8 cellular contexts compared by ENCODE assay signal in genomic region chr11:85647604-85648299, GRCh38. TPM values are rescaled to one million over a fixed set of nuclear protein-coding genes. Genes with fewer than 3 reads are reported as not detected.
DNase-seq lines count a peak whose midpoint lies in the region; ATAC-seq and TF ChIP-seq lines count a peak whose summit lies in the region.

Gene TMEM126A, plus strand, starts transcription at chr11:85647967. Its CDS starts 2,289 bp downstream, at chr11:85650256.

- peaks cover 22% of the 10 kb centered on the region for H3K4me1 ChIP-seq in Panc1 (ENCODE audit: control insufficient read depth, insufficient read depth, low read length)

- intact Hi-C loops in Panc1 (cut with micrococcal nuclease; ENCODE audit: unreplicated experiment): no loop called here

- CTCF ChIA-PET in Panc1 (lab: Charles Lee): no interaction called here

- peaks cover 17% of the 10 kb centered on the region for H3K36me3 Mint-ChIP-seq in activated T-cell treated with anti-CD3 and anti-CD28 coated beads, Interleukin-2, amount 50 U/mL, for 4 hours (ENCODE audit: insufficient read depth)

- H3K9me3 ChIP-seq in Panc1 (ENCODE audit: control insufficient read depth, insufficient read depth, low read depth, low read length): no peaks in the 10 kb centered on the region

- H3K9me3 Mint-ChIP-seq in activated T-cell treated with anti-CD3 and anti-CD28 coated beads, Interleukin-2, amount 50 U/mL, for 4 hours: no peaks in the 10 kb centered on the region

- peaks cover 20% of the 10 kb centered on the region for H3K27me3 Mint-ChIP-seq in activated T-cell treated with anti-CD3 and anti-CD28 coated beads, Interleukin-2, amount 50 U/mL, for 4 hours (ENCODE audit: low read depth)

- DNase-seq in DMS53 (lab: John Stamatoyannopoulos, UW): peak; percentile 99
- DNase-seq in KG1 (lab: John Stamatoyannopoulos, UW): peak; percentile 90
- DNase-seq in Panc1 (ENCODE audit: low read depth, low spot score): peak; percentile 72
- peak; percentile 88 for DNase-seq in activated T-cell treated with anti-CD3 and anti-CD28 coated beads, Interleukin-2, amount 50 U/mL, for 4 hours
- peak; percentile 89 to 92 for DNase-seq in erythroblast (lab: John Stamatoyannopoulos, UW)
- peak; percentile 89 for DNase-seq in mucosa of gallbladder (ENCODE audit: low spot score)
- DNase-seq in stimulated activated CD8-positive, alpha-beta memory T cell treated with anti-CD3 and anti-CD28 coated beads, Interleukin-4, amount 100 ng/mL, for 4 hours (ENCODE audit: low read depth in 2 of 2, low spot score in 1 of 2): peak; percentile 81 to 83

- no peak for TF ChIP-seq CTCF in Panc1 (IDR thresholded peaks at IDR 0.05)

- peak within 1 kb of the TSS; percentile 100 for H3K4me3 Mint-ChIP-seq in activated T-cell treated with anti-CD3 and anti-CD28 coated beads, Interleukin-2, amount 50 U/mL, for 4 hours

- POLR2A ChIA-PET in Panc1 (lab: Charles Lee): interaction anchor here (0.6 to 1.1 kb wide), 7 partner anchors 8 to 85 kb away, joined by 3 to 5 read pairs (median 3); partner anchors contain the start of gene TMEM126B

- peak within 1 kb of the TSS; percentile 97 for H3K27ac ChIP-seq in Panc1 (ENCODE audit: low read length)

- BruUV-seq in Panc1 (replicated peaks; lab: Mats Ljungman, UMichigan): no TSS peak

- peaks cover 26% of the 10 kb centered on the region for H3K4me1 Mint-ChIP-seq in activated T-cell treated with anti-CD3 and anti-CD28 coated beads, Interleukin-2, amount 50 U/mL, for 4 hours (ENCODE audit: low read depth)

- peak within 1 kb of the TSS; percentile 75 to 90 for H3K4me3 ChIP-seq in Panc1 (ENCODE audit: low read depth in 2 of 2, low read length in 2 of 2)

- H3K36me3 ChIP-seq in Panc1 (ENCODE audit: control insufficient read depth, insufficient read depth, low read length): no peaks in the 10 kb centered on the region

- H3K27me3 ChIP-seq in Panc1 (ENCODE audit: control insufficient read depth, insufficient read depth, low read length): no peaks in the 10 kb centered on the region

- peak; percentile 97 for TF ChIP-seq POLR2A in erythroblast (IDR thresholded peaks at IDR 0.05; ENCODE audit: low read length)

- in situ Hi-C loops in Panc1 (cut with HindIII; ENCODE audit: low pct_unique_long_range_greater_than_20kb, low sequenced_read_pairs): no loop called here

- peak; percentile 100 for ATAC-seq in GM21737 (IDR thresholded peaks at IDR 0.05; ENCODE audit: unreplicated experiment)
- ATAC-seq in Panc1: peak; percentile 98
- ATAC-seq in activated T-cell treated with anti-CD3 and anti-CD28 coated beads, Interleukin-2, amount 50 U/mL, for 4 hours: peak; percentile 98 to 99

RNA-seq across cellular contexts. Expression of gene TMEM126A, which starts in this region (rescaled TPM):
- total RNA-seq in Panc1 (2021; ENCODE audit: unreplicated experiment): 50.9 TPM
- polyA plus RNA-seq in Panc1 (2012; ENCODE audit: insufficient read length): 33.3 TPM
- total RNA-seq in activated T-cell treated with anti-CD3 and anti-CD28 coated beads, Interleukin-2, amount 50 U/mL, for 4 hours: 10 to 100 TPM; 80.7 to 86.5 (median 81.1) TPM
- total RNA-seq in mucosa of gallbladder: 18.3 TPM

Comparison
In these comparisons a context has a peak if more than half of its experiments do, and no peak if none do; other contexts are left out.
1. Peak in every context shown above with its lines: DNase-seq, ATAC-seq, H3K4me3 ChIP-seq and H3K27ac ChIP-seq.